In the genomic region with DNA sequence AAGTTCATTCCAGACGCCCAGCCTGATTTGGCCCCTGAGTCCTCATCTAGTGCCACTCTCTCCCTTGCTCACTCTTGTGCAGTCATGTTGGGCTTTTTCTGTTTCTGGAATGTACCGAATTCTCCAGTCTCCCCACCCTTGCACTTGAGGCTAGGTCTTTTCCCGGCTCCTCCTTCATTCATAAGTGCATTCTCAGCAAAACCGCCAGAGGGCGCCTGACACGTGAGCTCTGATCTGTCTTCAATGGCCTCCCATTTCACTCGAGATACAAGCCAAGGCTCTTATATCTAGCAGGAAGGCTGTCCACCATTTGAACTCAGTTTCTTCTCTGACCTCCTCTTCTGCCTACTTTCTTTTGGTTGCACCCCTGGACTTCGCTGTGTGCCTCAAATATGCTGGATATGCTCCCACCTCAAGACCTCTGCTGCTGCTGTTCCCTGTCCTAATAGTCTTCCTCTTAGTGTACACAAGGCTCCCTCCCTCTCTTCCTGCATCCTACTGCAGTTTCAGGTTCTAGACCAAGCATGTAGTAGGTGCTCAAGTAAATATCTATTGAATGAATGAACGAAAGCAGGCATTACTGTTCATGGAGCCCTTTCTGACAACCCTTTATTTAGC, we compare ENCODE assay signal across 9 cellular contexts.
A peak's percentile ranks its signal among the peaks of the same experiment; 100 is the strongest.
DNase-seq lines count a peak whose midpoint lies in the region; ATAC-seq and TF ChIP-seq lines count a peak whose summit lies in the region.
"Had no signal": no experiment of that assay in that cellular context is flagged by ENCODE, and none has a peak within 500 bp of the region (broad histone marks: within the 10 kb centered on the region; RNA-seq: fewer than 3 reads in every experiment).

No MANE protein-coding gene starts in this region.

- H3K9me3 ChIP-seq in HAP-1: no peaks in the 10 kb centered on the region
- no peaks in the 10 kb centered on the region for H3K9me3 ChIP-seq in aorta (ENCODE audit: control insufficient read depth, low read length)

- H3K36me3 ChIP-seq in HAP-1 (replicated peaks): no peaks in the 10 kb centered on the region
- no peaks in the 10 kb centered on the region for H3K36me3 ChIP-seq in aorta (ENCODE audit: control insufficient read depth in 1 of 2, insufficient read depth in 2 of 2, low read length in 1 of 2)

- H3K27me3 Mint-ChIP-seq in activated naive CD4-positive, alpha-beta T cell treated with anti-CD3 and anti-CD28 coated beads, Interleukin-2, amount 10 ng/mL, durations not matched to agents 7 days and 5 days: no peaks in the 10 kb centered on the region

- H3K27me3 ChIP-seq in HAP-1 (ENCODE audit: low read depth) (peaks cover 35% of the 10 kb centered on the region), aorta (ENCODE audit: control insufficient read depth in 1 of 2, insufficient read depth in 2 of 2, low read length in 1 of 2) (no peaks in the 10 kb centered on the region)

- H3K4me3 ChIP-seq in HAP-1 (no peak overlapping the region), aorta (ENCODE audit: low read length in 2 of 2) (no peak overlapping the region)
- H3K4me3 ChIP-seq: skin epidermis had no signal

- H3K36me3 Mint-ChIP-seq in activated naive CD4-positive, alpha-beta T cell treated with anti-CD3 and anti-CD28 coated beads, Interleukin-2, amount 10 ng/mL, durations not matched to agents 7 days and 5 days: no peaks in the 10 kb centered on the region

- 20 to 22% methylated on average over 9 of the region's 9 CpGs for WGBS in aorta, 2 donors

- no peak overlapping the region for H3K27ac Mint-ChIP-seq in activated naive CD4-positive, alpha-beta T cell treated with anti-CD3 and anti-CD28 coated beads, Interleukin-2, amount 10 ng/mL, durations not matched to agents 7 days and 5 days

- no peaks in the 10 kb centered on the region for H3K4me1 Mint-ChIP-seq in activated naive CD4-positive, alpha-beta T cell treated with anti-CD3 and anti-CD28 coated beads, Interleukin-2, amount 10 ng/mL, durations not matched to agents 7 days and 5 days

- H3K4me3 Mint-ChIP-seq in activated naive CD4-positive, alpha-beta T cell treated with anti-CD3 and anti-CD28 coated beads, Interleukin-2, amount 10 ng/mL, durations not matched to agents 7 days and 5 days: no peak overlapping the region

- H3K9me3 Mint-ChIP-seq in activated naive CD4-positive, alpha-beta T cell treated with anti-CD3 and anti-CD28 coated beads, Interleukin-2, amount 10 ng/mL, durations not matched to agents 7 days and 5 days: no peaks in the 10 kb centered on the region

- in situ Hi-C loops in HAP-1 (cut with MboI; ENCODE audit: low sequenced_read_pairs): loop anchor here (10.0 kb wide), 1 partner anchor 491 kb away; no protein-coding TSS in a partner anchor

- DNase-seq in HAP-1 (ENCODE audit: low spot score in 2 of 2) (peak; percentile 67 to 83), LoVo (ENCODE audit: low spot score) (peak; percentile 77), SK-N-DZ (ENCODE audit: low spot score) (peak; percentile 81), head of caudate nucleus (peak; percentile 10 to 91 (median 76)), posterior cingulate gyrus (peak; percentile 39 to 95 (median 77)), aorta (peak; percentile 63 to 87)
- peak; percentile 70 for DNase-seq in activated naive CD4-positive, alpha-beta T cell treated with anti-CD3 and anti-CD28 coated beads, Interleukin-2, amount 10 ng/mL, durations not matched to agents 7 days and 5 days

- peak; percentile 89 for ATAC-seq in aorta (ENCODE audit: low FRiP score)

- CTCF ChIA-PET in activated naive CD4-positive, alpha-beta T cell treated with anti-CD3 and anti-CD28 coated beads, Interleukin-2, amount 10 ng/mL, durations not matched to agents 7 days and 5 days (lab: Charles Lee): interaction anchor here (0.9 to 2.5 kb wide), 3 partner anchors 101 to 496 kb away, joined by 3 to 17 read pairs (median 11); no protein-coding TSS in a partner anchor

- H3K27ac ChIP-seq in aorta (ENCODE audit: low read depth in 1 of 2, low read length in 2 of 2): no peak overlapping the region
- H3K27ac ChIP-seq: skin epidermis had no signal

- intact Hi-C loops in head of caudate nucleus (cut with DNase I): loop anchor here (2.0 kb wide), 1 partner anchor 499 kb away; no protein-coding TSS in a partner anchor
- intact Hi-C loops in posterior cingulate gyrus (cut with DNase I): loop anchor here (1.0 to 2.0 kb wide), 3 partner anchors 297 to 496 kb away; no protein-coding TSS in a partner anchor
- intact Hi-C loops in aorta (cut with DNase I): loop anchor here (1.0 to 10.0 kb wide), 3 partner anchors 131 to 499 kb away; no protein-coding TSS in a partner anchor

- H3K4me1 ChIP-seq in HAP-1: peaks cover 20% of the 10 kb centered on the region
- H3K4me1 ChIP-seq in aorta (ENCODE audit: control insufficient read depth in 1 of 2, insufficient read depth in 2 of 2, low read length in 2 of 2): no peaks in the 10 kb centered on the region

- TF ChIP-seq CTCF in GM12873 (IDR thresholded peaks at IDR 0.05; ENCODE audit: insufficient read depth, low read depth, low read length, missing control alignments): peak; percentile 96
